8 cellular contexts compared by ENCODE assay signal in genomic region chr12:110124184-110124995, GRCh38. TPM values are rescaled to one million over a fixed set of nuclear protein-coding genes. Genes with fewer than 3 reads are reported as not detected.
DNase-seq lines count a peak whose midpoint lies in the region; ATAC-seq and TF ChIP-seq lines count a peak whose summit lies in the region.

Gene IFT81, plus strand, starts transcription at chr12:110124357. Its CDS starts 3,024 bp downstream, at chr12:110127381.

- no peak within 1 kb of the TSS for H4K8ac ChIP-seq in neuronal stem cell (ENCODE audit: low read depth, low read length)

- H3K4me1 Mint-ChIP-seq in activated naive CD4-positive, alpha-beta T cell treated with anti-CD3 and anti-CD28 coated beads for 36 hours (ENCODE audit: low read depth): peaks cover 7% of the 10 kb centered on the region

- H2BK120ac ChIP-seq in neuronal stem cell (ENCODE audit: low read depth, low read length): peak within 1 kb of the TSS; percentile 82

- no peaks in the 10 kb centered on the region for H3K4me1 ChIP-seq in HEK293 (ENCODE audit: control insufficient read depth, insufficient read depth, low read length)
- H3K4me1 ChIP-seq in gastroesophageal sphincter: peaks cover 0 to 50% (median 6%) of the 10 kb centered on the region in 3 donors
- peaks cover 4 to 5% of the 10 kb centered on the region in 2 donors for H3K4me1 ChIP-seq in neuronal stem cell (ENCODE audit: control insufficient read depth in 2 of 2, insufficient read depth in 1 of 2, low read depth in 1 of 2, low read length in 2 of 2)
- H3K4me1 ChIP-seq in subcutaneous abdominal adipose tissue (ENCODE audit: control insufficient read depth in 5 of 5, insufficient read depth in 5 of 5, low read length in 5 of 5): peaks cover 2 to 14% (median 12%) of the 10 kb centered on the region in 5 donors

- H3K4me3 Mint-ChIP-seq in activated naive CD4-positive, alpha-beta T cell treated with anti-CD3 and anti-CD28 coated beads for 36 hours: peak within 1 kb of the TSS; percentile 89

- CTCF ChIA-PET in HEK293 (lab: Yijun Ruan, JAX): interaction anchor here (0.7 to 1.1 kb wide), 4 partner anchors 20 to 142 kb away, joined by 3 read pairs; no protein-coding TSS in a partner anchor
- CTCF ChIA-PET in activated naive CD4-positive, alpha-beta T cell treated with anti-CD3 and anti-CD28 coated beads for 36 hours (lab: Charles Lee): interaction anchor here (0.7 to 1.9 kb wide), 3 partner anchors 77 to 307 kb away, joined by 3 to 8 read pairs (median 4); no protein-coding TSS in a partner anchor

- WGBS in gastroesophageal sphincter (ENCODE audit: low coverage in 1 of 2), 2 donors: 0% methylated on average over 1 of the region's 78 CpGs; no CpG with 5 or more reads in 1 of the 2 donors
- WGBS in neuronal stem cell (ENCODE audit: extremely low coverage in 2 of 2, insufficient read length in 2 of 2, insufficient replicate concordance in 1 of 2), 2 donors: no CpG with 5 or more reads among the region's 78 CpGs

- intact Hi-C loops in activated naive CD4-positive, alpha-beta T cell treated with anti-CD3 and anti-CD28 coated beads for 36 hours (cut with micrococcal nuclease): loop anchor here (1.0 to 5.0 kb wide), 4 partner anchors 76 to 412 kb away; partner anchors contain the start of genes ATP2A2, C12orf76, FAM216A and FAM222A

- H3K4me3 ChIP-seq in HEK293 (ENCODE audit: low read depth, low read length) (peak within 1 kb of the TSS; percentile 89), gastroesophageal sphincter (peak within 1 kb of the TSS; percentile 81 to 93), neuronal stem cell (ENCODE audit: low read length in 2 of 2) (peak within 1 kb of the TSS; percentile 89 to 98), subcutaneous abdominal adipose tissue (ENCODE audit: low read depth in 1 of 5, low read length in 5 of 5) (peak within 1 kb of the TSS; percentile 86 to 98 (median 96))

- H2AFZ ChIP-seq in neuronal stem cell (ENCODE audit: low read length): peak within 1 kb of the TSS; percentile 94

- H2BK12ac ChIP-seq in neuronal stem cell (ENCODE audit: low read length): no peak within 1 kb of the TSS

- H4K91ac ChIP-seq in neuronal stem cell (ENCODE audit: low read depth, low read length, poor library complexity): no peak within 1 kb of the TSS

- in situ Hi-C loops in SK-MEL-5 (cut with HindIII; ENCODE audit: low pct_unique_long_range_greater_than_20kb, low sequenced_read_pairs): no loop called here

- H2AK5ac ChIP-seq in neuronal stem cell (ENCODE audit: low read depth, low read length): peak within 1 kb of the TSS; percentile 79

- H3K23ac ChIP-seq in neuronal stem cell (ENCODE audit: low read depth, low read length, poor library complexity): peak within 1 kb of the TSS; percentile 16

- peak within 1 kb of the TSS; percentile 87 for H2BK5ac ChIP-seq in neuronal stem cell (ENCODE audit: low read length)

- no peaks in the 10 kb centered on the region for H3K9me3 Mint-ChIP-seq in activated naive CD4-positive, alpha-beta T cell treated with anti-CD3 and anti-CD28 coated beads for 36 hours

- H3K18ac ChIP-seq in neuronal stem cell (ENCODE audit: low read length): peak within 1 kb of the TSS; percentile 99

- H3K79me1 ChIP-seq in neuronal stem cell (ENCODE audit: low read depth, low read length): no peaks in the 10 kb centered on the region

- POLR2A ChIA-PET in HEK293 (lab: Yijun Ruan, JAX): interaction anchor here (0.7 to 1.0 kb wide), 4 partner anchors 9 to 344 kb away, joined by 3 to 5 read pairs (median 4); partner anchors contain the start of genes FAM216A and GPN3

- H3K9ac ChIP-seq in neuronal stem cell (ENCODE audit: low read depth, low read length, poor library complexity) (peak within 1 kb of the TSS; percentile 87), subcutaneous abdominal adipose tissue (ENCODE audit: low read length in 5 of 5) (peak within 1 kb of the TSS; percentile 38 to 95 (median 78))

- H3K9me3 ChIP-seq in HEK293 (ENCODE audit: control insufficient read depth, insufficient read depth, low read depth, low read length): no peaks in the 10 kb centered on the region
- no peaks in the 10 kb centered on the region for H3K9me3 ChIP-seq in gastroesophageal sphincter
- no peaks in the 10 kb centered on the region for H3K9me3 ChIP-seq in neuronal stem cell (replicated peaks in 1 of 2; ENCODE audit: control insufficient read depth in 2 of 2, insufficient read depth in 1 of 2, low read depth in 1 of 2, low read length in 2 of 2)
- H3K9me3 ChIP-seq in subcutaneous abdominal adipose tissue (ENCODE audit: control insufficient read depth in 5 of 5, low read length in 5 of 5): no peaks in the 10 kb centered on the region

- H3K27me3 ChIP-seq in gastroesophageal sphincter (no peaks in the 10 kb centered on the region), neuronal stem cell (ENCODE audit: control insufficient read depth in 3 of 3, insufficient read depth in 3 of 3, low read depth in 1 of 3, low read length in 3 of 3) (peaks cover 0 to 24% (median 0%) of the 10 kb centered on the region in 3 experiments), subcutaneous abdominal adipose tissue (ENCODE audit: control insufficient read depth in 5 of 5, insufficient read depth in 4 of 5, low read length in 5 of 5) (no peaks in the 10 kb centered on the region)

- DNase-seq in EL (peak; percentile 93), NAMALWA (ENCODE audit: low spot score) (peak; percentile 93), SK-MEL-5 (ENCODE audit: low read depth, low spot score) (peak; percentile 95), neuronal stem cell (ENCODE audit: low spot score) (peak; percentile 94)
- peak; percentile 95 for DNase-seq in activated naive CD4-positive, alpha-beta T cell treated with anti-CD3 and anti-CD28 coated beads for 36 hours

- H2BK15ac ChIP-seq in neuronal stem cell (ENCODE audit: low read length): no peak within 1 kb of the TSS

- TF ChIP-seq EP300 in gastroesophageal sphincter (IDR thresholded peaks at IDR 0.05): no peak

- H3K36me3 ChIP-seq in HEK293 (ENCODE audit: control insufficient read depth in 2 of 2, insufficient read depth in 1 of 2, low read length in 2 of 2): peaks cover 9 to 20% of the 10 kb centered on the region in 2 experiments; a peak in 2 of 3 replicates
- H3K36me3 ChIP-seq in gastroesophageal sphincter: peaks cover 0 to 13% of the 10 kb centered on the region in 2 donors
- peaks cover 9 to 29% of the 10 kb centered on the region in 2 donors for H3K36me3 ChIP-seq in neuronal stem cell (replicated peaks in 1 of 2; ENCODE audit: control insufficient read depth in 2 of 2, insufficient read depth in 2 of 2, low read length in 2 of 2)
- peaks cover 0 to 3% (median 0%) of the 10 kb centered on the region in 5 donors for H3K36me3 ChIP-seq in subcutaneous abdominal adipose tissue (ENCODE audit: control insufficient read depth in 5 of 5, insufficient read depth in 5 of 5, low read length in 5 of 5)

- ATAC-seq in gastroesophageal sphincter: peak; percentile 98

- peak within 1 kb of the TSS; percentile 84 for H3K14ac ChIP-seq in neuronal stem cell (ENCODE audit: low read length)

- peak within 1 kb of the TSS; percentile 45 for H3K4me2 ChIP-seq in neuronal stem cell (ENCODE audit: insufficient read depth, low read length, poor library complexity, severe bottlenecking)

- no peak for TF ChIP-seq CTCF in HEK293 (tag by site-specific recombination; IDR thresholded peaks at IDR 0.05)
- peak in 1 of 4 experiments; percentile 21 for TF ChIP-seq CTCF in gastroesophageal sphincter (IDR thresholded peaks at IDR 0.05)

- H3K27me3 Mint-ChIP-seq in activated naive CD4-positive, alpha-beta T cell treated with anti-CD3 and anti-CD28 coated beads for 36 hours (ENCODE audit: low read depth): peaks cover 2% of the 10 kb centered on the region

- H3K27ac Mint-ChIP-seq in activated naive CD4-positive, alpha-beta T cell treated with anti-CD3 and anti-CD28 coated beads for 36 hours: no peak within 1 kb of the TSS

- H3K36me3 Mint-ChIP-seq in activated naive CD4-positive, alpha-beta T cell treated with anti-CD3 and anti-CD28 coated beads for 36 hours (ENCODE audit: low read depth): no peaks in the 10 kb centered on the region

- TF ChIP-seq POLR2A in gastroesophageal sphincter (IDR thresholded peaks at IDR 0.05): peak in 1 of 2 donors; percentile 56

- H3K27ac ChIP-seq in HEK293 (ENCODE audit: extremely low read depth, low read depth, low read length) (peak within 1 kb of the TSS; percentile 81), gastroesophageal sphincter (peak within 1 kb of the TSS; percentile 72 to 97 (median 94)), neuronal stem cell (replicated peaks; ENCODE audit: low read length) (peak within 1 kb of the TSS; percentile 65), subcutaneous abdominal adipose tissue (ENCODE audit: low read depth, low read length) (peak within 1 kb of the TSS; percentile 74)

- H3K4ac ChIP-seq in neuronal stem cell (ENCODE audit: low read length): no peak within 1 kb of the TSS

TF ChIP-seq in HEK293, 187 proteins besides CTCF, POLR2A, EP300 and RAD21 (continues in another document):
- TF ChIP-seq ZBTB17 (tag by site-specific recombination; IDR thresholded peaks at IDR 0.05) (peak; percentile 89), KLF17 (tag by site-specific recombination; IDR thresholded peaks at IDR 0.05) (no peak; the same call in 1 of the 2 replicates), ZNF157 (tag by site-specific recombination; IDR thresholded peaks at IDR 0.05) (no peak), ZNF112 (tag by site-specific recombination; IDR thresholded peaks at IDR 0.05) (no peak), ZFP3 (tag by site-specific recombination; IDR thresholded peaks at IDR 0.05; ENCODE audit: low read depth) (no peak), ZXDB (tag by site-specific recombination; IDR thresholded peaks at IDR 0.05) (peak; percentile 28)

RNA-seq across cellular contexts. Expression of gene IFT81, which starts in this region (rescaled TPM):
- total RNA-seq in SK-MEL-5 (2014; rRNA removed; shearing (Covaris generic)): 74.7 and 77.1 TPM in 2 replicates
- polyA plus RNA-seq in SK-MEL-5 (2015; cell fraction: cytosol; rRNA removed): 65.9 and 80.2 TPM in 2 replicates
- 175 and 204 TPM in 2 replicates for polyA plus RNA-seq in SK-MEL-5 (2015; cell fraction: nucleus; rRNA removed)
- 1 to 10 TPM; 1.7 to 2.2 TPM for total RNA-seq in activated naive CD4-positive, alpha-beta T cell treated with anti-CD3 and anti-CD28 coated beads for 36 hours
- 10 to 100 TPM; 16.0 to 40.0 (median 20.7) TPM for total RNA-seq in gastroesophageal sphincter
- polyA plus RNA-seq in neuronal stem cell (2013, experiment 1 of 2): 42.9 TPM
- 41.6 TPM for polyA plus RNA-seq in neuronal stem cell (2013, experiment 2 of 2)

Comparison
In these comparisons a context has a peak if more than half of its experiments do, and no peak if none do; other contexts are left out.
1. Peak in every context shown above with its lines: DNase-seq, ATAC-seq, H3K4me3 ChIP-seq and H3K27ac ChIP-seq.
2. RNA of gene IFT81 (total RNA-seq): 74.7 to 77.1 TPM in SK-MEL-5 and 16.0 to 40.0 TPM in gastroesophageal sphincter; 1.7 to 2.2 TPM in activated naive CD4-positive, alpha-beta T cell treated with anti-CD3 and anti-CD28 coated beads for 36 hours; every median in the first group is over 4 times any median in the second.